In the genomic region with DNA sequence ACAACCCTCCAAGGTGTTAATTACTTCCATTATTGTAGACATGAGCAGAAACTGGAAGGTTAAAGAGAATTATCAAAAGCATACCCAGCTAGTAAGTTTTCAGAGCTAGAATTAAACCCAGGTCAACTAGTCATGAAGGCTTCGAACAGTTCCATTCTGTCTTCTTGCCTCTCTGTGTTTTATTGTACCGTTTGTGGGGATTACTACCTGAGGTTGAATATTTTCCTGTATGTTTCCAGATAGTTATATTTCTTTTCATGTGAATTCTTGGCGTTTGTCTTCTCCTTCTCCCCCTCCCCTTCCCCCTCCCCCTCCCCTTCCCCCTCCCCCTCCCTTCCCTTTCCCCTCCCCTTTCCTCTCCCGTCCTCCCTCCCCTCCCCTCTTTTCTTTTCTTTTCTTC, we compare ENCODE assay signal across 8 cellular contexts.
"Had no signal": no experiment of that assay in that cellular context is flagged by ENCODE, and none has a peak within 500 bp of the region (broad histone marks: within the 10 kb centered on the region; RNA-seq: fewer than 3 reads in every experiment).

No MANE protein-coding gene starts in this region.

- ATAC-seq: GM12878 had no signal

- H3K4me3 ChIP-seq: GM12878 had no signal

- DNase-seq: GDM1, GF-D8 had no signal

- FAIRE-seq: G401.6, GM12878, GM12891, GM12892, GM18507, GM19239 had no signal
